9 cellular contexts compared by ENCODE assay signal in genomic region chr3:126474498-126475410, GRCh38. TPM values are rescaled to one million over a fixed set of nuclear protein-coding genes. Genes with fewer than 3 reads are reported as not detected.
DNase-seq lines count a peak whose midpoint lies in the region; ATAC-seq, FAIRE-seq and TF ChIP-seq lines count a peak whose summit lies in the region.
"Had no signal": no experiment of that assay in that cellular context is flagged by ENCODE, and none has a peak within 500 bp of the region (broad histone marks: within the 10 kb centered on the region; RNA-seq: fewer than 3 reads in every experiment).

No MANE protein-coding gene starts in this region.

- H3K4me1 ChIP-seq in keratinocyte (ENCODE audit: control insufficient read depth, extremely low read depth, insufficient read depth, low read length) = peaks cover 31% of the 10 kb centered on the region

- H3K4me2 ChIP-seq in keratinocyte (ENCODE audit: control insufficient read depth, extremely low read depth, insufficient read depth, low read depth, low read length) = peak overlapping the region; percentile 91

- H3K27ac Mint-ChIP-seq in brain = peak overlapping the region; percentile 91 to 98 (median 92)

- H3K27ac ChIP-seq in SK-N-MC = no peak overlapping the region
- peak overlapping the region; percentile 65 for H3K27ac ChIP-seq in keratinocyte (ENCODE audit: control insufficient read depth, insufficient read depth, low read length)

- H3K4me1 Mint-ChIP-seq in brain = peaks cover 55% of the 10 kb centered on the region

- peaks cover 38% of the 10 kb centered on the region for H3K36me3 Mint-ChIP-seq in brain

- TF ChIP-seq CTCF in brain (conservative IDR thresholded peaks at IDR 0.05) = peak; percentile 12 to 19
- TF ChIP-seq CTCF in keratinocyte (optimal IDR thresholded peaks at IDR 0.05 in 1 of 3, IDR thresholded peaks at IDR 0.05 in 1 of 3, conservative IDR thresholded peaks at IDR 0.05 in 1 of 3; ENCODE audit: extremely low read depth in 1 of 3, insufficient read depth in 2 of 3, low read length in 3 of 3) = peak in 1 of 3 experiments; percentile 6
- no peak for TF ChIP-seq CTCF in D721Med (IDR thresholded peaks at IDR 0.05; ENCODE audit: insufficient read depth, missing control alignments)

- H3K4me3 ChIP-seq in SK-N-MC = peak overlapping the region; percentile 81
- H3K4me3 ChIP-seq in keratinocyte (ENCODE audit: control insufficient read depth in 2 of 3, extremely low read depth in 1 of 3, insufficient read depth in 2 of 3, low read depth in 1 of 3, low read length in 3 of 3) = peak overlapping the region; percentile 74 to 85 (median 74)

- dilution Hi-C loops in keratinocyte (cut with MboI; ENCODE audit: extremely low pct_ligation_motif_present, low sequenced_read_pairs) = no loop called here

- H3K27me3 Mint-ChIP-seq in brain = peaks cover 7% of the 10 kb centered on the region

- H3K9ac ChIP-seq in SK-N-MC (ENCODE audit: insufficient read length) = peak overlapping the region; percentile 86
- H3K9ac ChIP-seq in keratinocyte (ENCODE audit: control insufficient read depth, extremely low read depth, insufficient read depth, low read length) = peak overlapping the region; percentile 74

- DNase-seq in DMS114 treated with DMSO at 0.1 percent for 48 hours (lab: John Stamatoyannopoulos, UW; ENCODE audit: unreplicated experiment) (peak; percentile 8), SK-N-MC (ENCODE audit: low read depth, low spot score) (no peak), keratinocyte (ENCODE audit: low read depth, low spot score) (no peak), D721Med (ENCODE audit: insufficient read length, low spot score) (no peak)
- DNase-seq in stimulated activated CD4-positive, alpha-beta T cell treated with anti-CD3 and anti-CD28 coated beads, Interleukin-2, amount 100 ng/mL, for 4 hours (ENCODE audit: low read depth) = peak; percentile 19

- FAIRE-seq in keratinocyte (lab: Jason Lieb, UNC) (no peak), D721Med (lab: Jason Lieb, UNC) (no peak)
- FAIRE-seq: colon had no signal

- peaks cover 42% of the 10 kb centered on the region for H3K79me2 ChIP-seq in keratinocyte (ENCODE audit: control insufficient read depth, insufficient read depth, low read length)

- H4K20me1 ChIP-seq in keratinocyte (ENCODE audit: control insufficient read depth, extremely low read depth, insufficient read depth, low read length) = peaks cover 20% of the 10 kb centered on the region

- no peak overlapping the region for H2AFZ ChIP-seq in keratinocyte (ENCODE audit: control insufficient read depth, low read length)

- no peaks in the 10 kb centered on the region for H3K9me3 Mint-ChIP-seq in brain

- H3K9me1 ChIP-seq in keratinocyte (ENCODE audit: control insufficient read depth, extremely low read depth, insufficient read depth, low read length) = peaks cover 11% of the 10 kb centered on the region

- peak overlapping the region; percentile 82 to 98 (median 98) for H3K4me3 Mint-ChIP-seq in brain

- H3K36me3 ChIP-seq in SK-N-MC (ENCODE audit: insufficient read depth, low read length) (peaks cover 38% of the 10 kb centered on the region), keratinocyte (ENCODE audit: control insufficient read depth in 2 of 2, extremely low read depth in 1 of 2, insufficient read depth in 2 of 2, low read length in 2 of 2) (peaks cover 12 to 18% of the 10 kb centered on the region in 2 experiments)

- ATAC-seq in GM19328 (IDR thresholded peaks at IDR 0.05; ENCODE audit: unreplicated experiment) (peak; percentile 10), HG03354 (IDR thresholded peaks at IDR 0.05; ENCODE audit: poor library complexity, severe bottlenecking, unreplicated experiment) (peak; percentile 32)

- H3K9me3 ChIP-seq in SK-N-MC (ENCODE audit: low read depth, low read length) (no peaks in the 10 kb centered on the region), keratinocyte (ENCODE audit: control insufficient read depth, low read depth, low read length) (no peaks in the 10 kb centered on the region)

- no peaks in the 10 kb centered on the region for H3K27me3 ChIP-seq in keratinocyte (ENCODE audit: control insufficient read depth, extremely low read depth, insufficient read depth, low read length)

RNA-seq across cellular contexts. Expression of gene ZXDC, which starts 0.9 kb away (rescaled TPM):
- polyA plus RNA-seq in brain (ENCODE audit: insufficient read depth, low read depth, low replicate concordance) (30.8 TPM), keratinocyte (9.9 to 10.7 TPM (median 10.3 TPM) in 3 replicates)
- 7.8 TPM for polyA plus RNA-seq in keratinocyte (2011; ENCODE audit: low read depth)
- 7.3 and 7.8 TPM in 2 replicates for polyA plus RNA-seq in keratinocyte (2011; cell fraction: cytosol; rRNA removed)
- polyA plus RNA-seq in keratinocyte (2011; cell fraction: nucleus; rRNA removed) = 27.5 and 35.4 TPM in 2 replicates
- 9.3 and 11.8 TPM in 2 replicates for polyA plus RNA-seq in keratinocyte (2012; ENCODE audit: low replicate concordance)
- 19.1 to 24.6 TPM (median 21.4 TPM) in 3 replicates for polyA minus RNA-seq in keratinocyte
- 14.0 TPM for polyA minus RNA-seq in keratinocyte (2011; cell fraction: cytosol; rRNA and poly(A)+ RNA removed)
- polyA minus RNA-seq in keratinocyte (2011; cell fraction: nucleus; rRNA and poly(A)+ RNA removed) = 26.8 and 36.1 TPM in 2 replicates

RNA-seq across cellular contexts. Expression of gene UROC1, which starts 42.8 kb away (rescaled TPM):
- polyA plus RNA-seq in brain (ENCODE audit: insufficient read depth, low read depth, low replicate concordance) (0.10 TPM), keratinocyte (not detected in 3 replicates)
- not detected for polyA plus RNA-seq in keratinocyte (2011; ENCODE audit: low read depth)
- polyA plus RNA-seq in keratinocyte (2011; cell fraction: cytosol; rRNA removed) = not detected in 2 replicates
- not detected in 2 replicates for polyA plus RNA-seq in keratinocyte (2011; cell fraction: nucleus; rRNA removed)
- not detected in 2 replicates for polyA plus RNA-seq in keratinocyte (2012; ENCODE audit: low replicate concordance)
- polyA minus RNA-seq in keratinocyte = not detected in 3 replicates
- not detected for polyA minus RNA-seq in keratinocyte (2011; cell fraction: cytosol; rRNA and poly(A)+ RNA removed)
- not detected in 2 replicates for polyA minus RNA-seq in keratinocyte (2011; cell fraction: nucleus; rRNA and poly(A)+ RNA removed)

RNA-seq across cellular contexts. Expression of gene CHST13, which starts 49.2 kb away (rescaled TPM):
- 0.48 TPM for polyA plus RNA-seq in brain (ENCODE audit: insufficient read depth, low read depth, low replicate concordance)
- not detected in 3 replicates for polyA plus RNA-seq in keratinocyte
- polyA plus RNA-seq in keratinocyte (2011; ENCODE audit: low read depth) = not detected
- not detected in 2 replicates for polyA plus RNA-seq in keratinocyte (2011; cell fraction: cytosol; rRNA removed)
- polyA plus RNA-seq in keratinocyte (2011; cell fraction: nucleus; rRNA removed) = not detected in 2 replicates
- polyA plus RNA-seq in keratinocyte (2012; ENCODE audit: low replicate concordance) = not detected in 2 replicates
- polyA minus RNA-seq in keratinocyte = not detected in 3 replicates
- not detected for polyA minus RNA-seq in keratinocyte (2011; cell fraction: cytosol; rRNA and poly(A)+ RNA removed)
- not detected in 2 replicates for polyA minus RNA-seq in keratinocyte (2011; cell fraction: nucleus; rRNA and poly(A)+ RNA removed)

Comparison
In these comparisons a context has a peak if more than half of its experiments do, and no peak if none do; other contexts are left out.
1. DNase-seq: peak in DMS114 treated with DMSO at 0.1 percent for 48 hours (single experiment) and stimulated activated CD4-positive, alpha-beta T cell treated with anti-CD3 and anti-CD28 coated beads, Interleukin-2, amount 100 ng/mL, for 4 hours (single experiment); none in SK-N-MC (single experiment), keratinocyte (single experiment) and D721Med (single experiment).